In the genomic region with DNA sequence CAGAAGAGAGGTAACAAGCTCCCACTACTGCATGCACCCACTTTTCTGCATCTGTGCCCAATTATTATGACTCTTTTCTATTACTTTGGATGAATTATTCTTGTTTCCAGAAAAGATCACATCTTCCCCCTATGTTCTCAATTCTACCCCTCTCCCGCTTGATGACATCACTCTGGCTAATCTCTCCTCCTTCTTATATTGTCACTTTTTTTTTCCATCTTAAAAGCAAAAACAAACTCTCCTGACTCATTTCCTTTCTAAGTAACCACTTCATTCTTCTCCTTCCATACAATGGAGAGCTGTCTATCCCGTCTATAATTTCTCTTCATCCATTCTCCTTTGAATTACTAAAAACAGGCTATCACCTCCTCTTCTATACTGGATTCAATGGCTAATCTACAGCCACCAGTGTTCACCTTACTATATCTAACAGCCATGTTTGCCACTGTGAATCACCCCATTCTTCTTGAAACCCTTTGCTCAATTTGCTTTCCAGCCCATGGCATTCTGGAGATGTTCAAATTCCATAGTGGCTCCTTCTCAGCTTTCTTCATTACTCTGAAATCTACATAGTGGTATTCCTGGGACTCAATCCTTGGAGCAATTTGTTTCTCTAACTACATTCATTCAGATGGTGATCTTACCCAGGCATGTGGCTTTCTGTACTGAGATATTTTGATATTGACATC, we compare ENCODE assay signal across 15 cellular contexts.
DNase-seq lines count a peak whose midpoint lies in the region; ATAC-seq and TF ChIP-seq lines count a peak whose summit lies in the region.
"Had no signal": no experiment of that assay in that cellular context is flagged by ENCODE, and none has a peak within 500 bp of the region (broad histone marks: within the 10 kb centered on the region; RNA-seq: fewer than 3 reads in every experiment).

No MANE protein-coding gene starts in this region.

- H3K4me3 ChIP-seq in fibroblast of mammary gland (ENCODE audit: control insufficient read depth, low read depth, low read length) (no peak overlapping the region), skeletal muscle satellite cell (ENCODE audit: low read length) (peak overlapping the region; percentile 6), psoas muscle (no peak overlapping the region)
- H3K4me3 ChIP-seq: GM12878, PC-9, vagina had no signal

- H3K9ac ChIP-seq in skeletal muscle satellite cell (ENCODE audit: low read depth, low read length) = peak overlapping the region; percentile 2

- H3K9me3 ChIP-seq in skeletal muscle satellite cell (replicated peaks; ENCODE audit: low read length) (no peaks in the 10 kb centered on the region), psoas muscle (no peaks in the 10 kb centered on the region)
- H3K9me3 ChIP-seq: vagina had no signal

- intact Hi-C loops in psoas muscle (cut with DNase I) = no loop called here

- WGBS in psoas muscle, 3 donors = 80 to 90% (median 85%) methylated on average over 2 of the region's 2 CpGs

- no peak for ATAC-seq in psoas muscle
- ATAC-seq: GM12878, WTC11 had no signal

- peaks cover 2% of the 10 kb centered on the region for H3K36me3 ChIP-seq in skeletal muscle satellite cell (ENCODE audit: insufficient read depth, low read length)
- peaks cover 0 to 3% of the 10 kb centered on the region in 2 donors for H3K36me3 ChIP-seq in psoas muscle (ENCODE audit: insufficient read depth in 1 of 2, low read depth in 1 of 2)
- H3K36me3 ChIP-seq: vagina had no signal

- no peaks in the 10 kb centered on the region for H3K27me3 ChIP-seq in skeletal muscle satellite cell (ENCODE audit: control insufficient read depth, insufficient read depth, low read length)
- H3K27me3 ChIP-seq in psoas muscle (ENCODE audit: insufficient read depth in 3 of 3, low read length in 2 of 3) = no peaks in the 10 kb centered on the region
- H3K27me3 ChIP-seq: vagina had no signal

- H3K4me1 ChIP-seq in skeletal muscle satellite cell (ENCODE audit: control insufficient read depth, insufficient read depth, low read length) (peaks cover 15% of the 10 kb centered on the region), psoas muscle (no peaks in the 10 kb centered on the region)
- H3K4me1 ChIP-seq: vagina had no signal

- peak overlapping the region; percentile 49 for H3K4me2 ChIP-seq in skeletal muscle satellite cell (ENCODE audit: low read length)
- H3K4me2 ChIP-seq: PC-9 had no signal

- DNase-seq in H4 (ENCODE audit: low spot score) = peak; percentile 12
- peak; percentile 47 for DNase-seq in RPMI7951 (ENCODE audit: low read depth)
- peak; percentile 73 for DNase-seq in fibroblast of mammary gland (ENCODE audit: low read depth)
- no peak for DNase-seq in activated gamma-delta T cell (lab: John Stamatoyannopoulos, UW)
- no peak for DNase-seq in NCI-H2227 (lab: John Stamatoyannopoulos, UW; ENCODE audit: unreplicated experiment)
- DNase-seq in psoas muscle = no peak
- DNase-seq: CD4-positive, alpha-beta T cell; kidney; NCI-H1694 treated with DMSO at 0.1 percent for 48 hours; NCI-H526 had no signal

- TF ChIP-seq CTCF in fibroblast of mammary gland (conservative IDR thresholded peaks at IDR 0.05; ENCODE audit: control insufficient read depth, insufficient read depth, low read depth, low read length) = no peak
- no peak for TF ChIP-seq CTCF in psoas muscle (IDR thresholded peaks at IDR 0.05)

- H3K27ac ChIP-seq in psoas muscle = no peak overlapping the region
- H3K27ac ChIP-seq: PC-9, vagina had no signal

Comparison
In these comparisons a context has a peak if more than half of its experiments do, and no peak if none do; other contexts are left out.
1. DNase-seq: peak in H4 (single experiment), RPMI7951 (single experiment) and fibroblast of mammary gland (single experiment); none in activated gamma-delta T cell (single experiment), NCI-H2227 (single experiment) and psoas muscle (0 of 2).